Comparison of ENCODE assay signal across 9 cellular contexts in genomic region chr1:1020415-1021009, GRCh38. TPM values are rescaled to one million over a fixed set of nuclear protein-coding genes. Genes with fewer than 3 reads are reported as not detected.
DNase-seq lines count a peak whose midpoint lies in the region; ATAC-seq and TF ChIP-seq lines count a peak whose summit lies in the region.
"Had no signal": no experiment of that assay in that cellular context is flagged by ENCODE, and none has a peak within 500 bp of the region (broad histone marks: within the 10 kb centered on the region; RNA-seq: fewer than 3 reads in every experiment).

No MANE protein-coding gene starts in this region.

- peak overlapping the region in 1 of 7 donors; percentile 52 for H3K4me3 Mint-ChIP-seq in CD8-positive, alpha-beta memory T cell
- peak overlapping the region in 7 of 10 donors; percentile 22 to 68 (median 54) for H3K4me3 Mint-ChIP-seq in naive thymus-derived CD8-positive, alpha-beta T cell

- H3K27me3 Mint-ChIP-seq in CD8-positive, alpha-beta memory T cell, result peaks cover 0 to 3% of the 10 kb centered on the region in 2 donors
- H3K27me3 Mint-ChIP-seq in naive thymus-derived CD8-positive, alpha-beta T cell, result no peaks in the 10 kb centered on the region

- peak in 1 of 5 donors; percentile 38 for DNase-seq in CD8-positive, alpha-beta memory T cell
- DNase-seq in GM20000 (ENCODE audit: low spot score) (peak; percentile 70), coronary artery (ENCODE audit: low spot score) (no peak), activated gamma-delta T cell (lab: John Stamatoyannopoulos, UW) (no peak), NCI-H1092 treated with DMSO at 0.1 percent for 48 hours (lab: John Stamatoyannopoulos, UW) (no peak)
- no peak for DNase-seq in naive thymus-derived CD8-positive, alpha-beta T cell

- peak in 1 of 2 donors; percentile 29 for ATAC-seq in naive thymus-derived CD8-positive, alpha-beta T cell
- ATAC-seq in HG03097 (IDR thresholded peaks at IDR 0.05; ENCODE audit: low FRiP score, unreplicated experiment), result no peak

- H3K4me3 ChIP-seq in CD8-positive, alpha-beta memory T cell (ENCODE audit: low read length), result no peak overlapping the region
- peak overlapping the region; percentile 72 for H3K4me3 ChIP-seq in Loucy (ENCODE audit: low read length, poor library complexity, severe bottlenecking)
- H3K4me3 ChIP-seq in coronary artery, result peak overlapping the region; percentile 85

- H3K4me1 ChIP-seq in CD8-positive, alpha-beta memory T cell (ENCODE audit: insufficient read depth, low read length), result peaks cover 13% of the 10 kb centered on the region
- peaks cover 10% of the 10 kb centered on the region for H3K4me1 ChIP-seq in Loucy (ENCODE audit: insufficient read depth, low read length, poor library complexity, severe bottlenecking)

- H3K27ac Mint-ChIP-seq in CD8-positive, alpha-beta memory T cell, result no peak overlapping the region
- no peak overlapping the region for H3K27ac Mint-ChIP-seq in naive thymus-derived CD8-positive, alpha-beta T cell

- H4K20me1 ChIP-seq in Loucy (ENCODE audit: insufficient read depth, low read length, poor library complexity, severe bottlenecking), result peaks cover 9% of the 10 kb centered on the region

- no peak for TF ChIP-seq CTCF in GM20000 (IDR thresholded peaks at IDR 0.05; ENCODE audit: extremely low read depth, missing control alignments)
- no peak for TF ChIP-seq CTCF in Loucy (conservative IDR thresholded peaks at IDR 0.05; ENCODE audit: low read length)
- TF ChIP-seq CTCF in coronary artery (IDR thresholded peaks at IDR 0.05), result no peak

- peak overlapping the region; percentile 43; the same call in 1 of the 2 replicates for H2AFZ ChIP-seq in Loucy (ENCODE audit: low read length)

- peaks cover 6 to 20% (median 10%) of the 10 kb centered on the region in 3 donors for H3K4me1 Mint-ChIP-seq in CD8-positive, alpha-beta memory T cell
- peaks cover 5 to 23% (median 18%) of the 10 kb centered on the region in 4 donors for H3K4me1 Mint-ChIP-seq in naive thymus-derived CD8-positive, alpha-beta T cell

- no peaks in the 10 kb centered on the region for H3K79me2 ChIP-seq in Loucy (ENCODE audit: insufficient read depth, low read length)

- no peaks in the 10 kb centered on the region for H3K36me3 Mint-ChIP-seq in CD8-positive, alpha-beta memory T cell
- H3K36me3 Mint-ChIP-seq in naive thymus-derived CD8-positive, alpha-beta T cell, result peaks cover 0 to 1% (median 0%) of the 10 kb centered on the region in 3 donors

- H3K27me3 ChIP-seq in CD8-positive, alpha-beta memory T cell (ENCODE audit: insufficient read depth, low read length, poor library complexity, severe bottlenecking), result no peaks in the 10 kb centered on the region
- no peaks in the 10 kb centered on the region for H3K27me3 ChIP-seq in Loucy (ENCODE audit: insufficient read depth, low read length, poor library complexity, severe bottlenecking)

- no peaks in the 10 kb centered on the region for H3K9me3 ChIP-seq in CD8-positive, alpha-beta memory T cell (ENCODE audit: low read length)
- no peaks in the 10 kb centered on the region for H3K9me3 ChIP-seq in Loucy (ENCODE audit: insufficient read depth, low read depth, low read length)

- H3K27ac ChIP-seq in CD8-positive, alpha-beta memory T cell (ENCODE audit: low read depth, low read length), result peak overlapping the region; percentile 24
- H3K27ac ChIP-seq in coronary artery, result peak overlapping the region in 1 of 2 donors; percentile 96

- no peaks in the 10 kb centered on the region for H3K9me3 Mint-ChIP-seq in CD8-positive, alpha-beta memory T cell
- no peaks in the 10 kb centered on the region for H3K9me3 Mint-ChIP-seq in naive thymus-derived CD8-positive, alpha-beta T cell

- H3K9me2 ChIP-seq in Loucy (replicated peaks; ENCODE audit: low read depth, low read length), result no peaks in the 10 kb centered on the region

- H3K4me2 ChIP-seq in Loucy (ENCODE audit: low read depth, low read length, poor library complexity, severe bottlenecking), result peak overlapping the region; percentile 67

- H3K36me3 ChIP-seq in CD8-positive, alpha-beta memory T cell (ENCODE audit: insufficient read depth, low read length), result no peaks in the 10 kb centered on the region
- no peaks in the 10 kb centered on the region for H3K36me3 ChIP-seq in Loucy (ENCODE audit: insufficient read depth, low read length)

- CTCF ChIA-PET in CD8-positive, alpha-beta memory T cell (lab: Charles Lee), result no interaction called here

- H3K9ac ChIP-seq in Loucy (ENCODE audit: low read depth, low read length, poor library complexity, severe bottlenecking), result peak overlapping the region; percentile 72

- POLR2A ChIA-PET in CD8-positive, alpha-beta memory T cell (lab: Charles Lee), result no interaction called here
- POLR2A ChIA-PET in naive thymus-derived CD8-positive, alpha-beta T cell (lab: Charles Lee), result no interaction called here

- H3F3A ChIP-seq in Loucy (ENCODE audit: low read depth), result no peaks in the 10 kb centered on the region

RNA-seq across cellular contexts. Expression of gene AGRN, which starts 0.6 kb away (rescaled TPM):
- total RNA-seq in CD8-positive, alpha-beta memory T cell, result 1 to 10 TPM; 7.1 to 8.0 TPM
- not detected for polyA plus RNA-seq in CD8-positive, alpha-beta memory T cell
- 1 to 10 TPM; 6.2 to 6.4 TPM for total RNA-seq in naive thymus-derived CD8-positive, alpha-beta T cell
- under 1 TPM; 0.15 to 0.71 (median 0.47) TPM for polyA plus RNA-seq in naive thymus-derived CD8-positive, alpha-beta T cell

RNA-seq across cellular contexts. Expression of gene ISG15, which starts 7.2 kb away (rescaled TPM):
- 10 to 100 TPM; 16.9 to 20.4 TPM for total RNA-seq in CD8-positive, alpha-beta memory T cell
- polyA plus RNA-seq in CD8-positive, alpha-beta memory T cell, result 250 TPM
- total RNA-seq in naive thymus-derived CD8-positive, alpha-beta T cell, result 10 to 100 TPM; 30.3 to 30.7 TPM
- 100 to 1,000 TPM; 133 to 220 (median 217) TPM for polyA plus RNA-seq in naive thymus-derived CD8-positive, alpha-beta T cell

RNA-seq across cellular contexts. Expression of gene HES4, which starts 20.6 kb away (rescaled TPM):
- total RNA-seq in CD8-positive, alpha-beta memory T cell, result under 1 TPM; 0.24 to 0.62 TPM
- polyA plus RNA-seq in CD8-positive, alpha-beta memory T cell, result not detected
- total RNA-seq in naive thymus-derived CD8-positive, alpha-beta T cell, result not detected
- polyA plus RNA-seq in naive thymus-derived CD8-positive, alpha-beta T cell, result under 1 TPM in 1 of 3 donors, not detected in 2; 0.85 TPM

RNA-seq across cellular contexts. Expression of gene PERM1, which starts 38.6 kb away (rescaled TPM):
- not detected for total RNA-seq in CD8-positive, alpha-beta memory T cell
- not detected for polyA plus RNA-seq in CD8-positive, alpha-beta memory T cell
- total RNA-seq in naive thymus-derived CD8-positive, alpha-beta T cell, result not detected
- polyA plus RNA-seq in naive thymus-derived CD8-positive, alpha-beta T cell, result not detected

RNA-seq across cellular contexts. Expression of gene RNF223, which starts 53.6 kb away (rescaled TPM):
- total RNA-seq in CD8-positive, alpha-beta memory T cell, result not detected
- polyA plus RNA-seq in CD8-positive, alpha-beta memory T cell, result not detected
- not detected for total RNA-seq in naive thymus-derived CD8-positive, alpha-beta T cell
- polyA plus RNA-seq in naive thymus-derived CD8-positive, alpha-beta T cell, result not detected
- total RNA-seq: RPMI7951 had no signal
